12 cellular contexts compared by ENCODE assay signal in the genomic region with DNA sequence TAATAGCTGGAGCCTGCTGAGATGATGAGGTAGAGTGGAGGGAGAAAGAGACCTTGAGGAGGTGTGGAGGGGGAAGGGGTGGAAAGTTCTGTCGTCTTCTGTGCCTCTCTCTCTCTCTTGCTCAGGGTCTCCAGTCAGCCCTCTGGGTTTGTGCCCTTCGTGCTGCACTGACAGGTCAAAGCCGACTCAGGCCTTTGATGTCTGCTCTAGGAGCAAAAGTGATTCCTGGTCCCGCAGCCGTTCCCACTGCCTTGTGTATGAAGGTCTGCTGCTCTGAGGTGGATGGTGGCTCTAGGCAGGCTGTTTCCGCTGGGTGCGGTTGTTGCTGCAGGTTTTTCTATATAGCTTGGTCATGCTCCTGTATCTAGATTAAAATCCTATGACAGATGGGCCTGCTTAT.
"Had no signal": no experiment of that assay in that cellular context is flagged by ENCODE, and none has a peak within 500 bp of the region (broad histone marks: within the 10 kb centered on the region; RNA-seq: fewer than 3 reads in every experiment).

No MANE protein-coding gene starts in this region.

- H3K36me3 Mint-ChIP-seq: T-cell had no signal

- H3K27me3 Mint-ChIP-seq: activated CD4-positive, alpha-beta T cell treated with anti-CD3 and anti-CD28 coated beads, Interleukin-2, amount 10 ng/mL, durations not matched to agents 24 days and 14 days; activated CD8-positive, alpha-beta T cell treated with anti-CD3 and anti-CD28 coated beads for 36 hours; activated T-cell treated with anti-CD3 and anti-CD28 coated beads, Interleukin-2, amount 50 U/mL, for 24 hours; T-cell had no signal

- DNase-seq: activated CD4-positive, alpha-beta T cell treated with anti-CD3 and anti-CD28 coated beads, Interleukin-2, amount 10 ng/mL, durations not matched to agents 24 days and 14 days; activated CD8-positive, alpha-beta T cell treated with anti-CD3 and anti-CD28 coated beads for 36 hours; activated naive CD4-positive, alpha-beta T cell treated with anti-CD3 and anti-CD28 coated beads for 36 hours; activated T-cell treated with anti-CD3 and anti-CD28 coated beads, Interleukin-2, amount 50 U/mL, for 24 hours; effector CD4-positive, alpha-beta T cell; esophagus squamous epithelium; left cardiac atrium; stimulated activated CD4-positive, alpha-beta T cell treated with anti-CD3 and anti-CD28 coated beads, Interleukin-2, amount 100 ng/mL, for 24 hours; stimulated activated naive CD4-positive, alpha-beta T cell treated with Interleukin-2 at 50 U/mL for 16 hours; T-cell; thyroid gland had no signal

- H3K4me3 Mint-ChIP-seq: activated CD4-positive, alpha-beta T cell treated with anti-CD3 and anti-CD28 coated beads, Interleukin-2, amount 10 ng/mL, durations not matched to agents 24 days and 14 days; activated CD8-positive, alpha-beta T cell treated with anti-CD3 and anti-CD28 coated beads for 36 hours; activated naive CD4-positive, alpha-beta T cell treated with anti-CD3 and anti-CD28 coated beads for 36 hours; activated T-cell treated with anti-CD3 and anti-CD28 coated beads, Interleukin-2, amount 50 U/mL, for 24 hours had no signal

- H3K27ac Mint-ChIP-seq: activated CD4-positive, alpha-beta T cell treated with anti-CD3 and anti-CD28 coated beads, Interleukin-2, amount 10 ng/mL, durations not matched to agents 24 days and 14 days; activated CD8-positive, alpha-beta T cell treated with anti-CD3 and anti-CD28 coated beads for 36 hours; activated naive CD4-positive, alpha-beta T cell treated with anti-CD3 and anti-CD28 coated beads for 36 hours; activated T-cell treated with anti-CD3 and anti-CD28 coated beads, Interleukin-2, amount 50 U/mL, for 24 hours; T-cell had no signal

- ATAC-seq: activated CD8-positive, alpha-beta T cell treated with anti-CD3 and anti-CD28 coated beads for 36 hours; SK-N-SH treated with all-trans-retinoic acid at 6 μM for 48 hours; T-cell had no signal

- H3K9me3 Mint-ChIP-seq: activated CD4-positive, alpha-beta T cell treated with anti-CD3 and anti-CD28 coated beads, Interleukin-2, amount 10 ng/mL, durations not matched to agents 24 days and 14 days; activated CD8-positive, alpha-beta T cell treated with anti-CD3 and anti-CD28 coated beads for 36 hours; activated naive CD4-positive, alpha-beta T cell treated with anti-CD3 and anti-CD28 coated beads for 36 hours; activated T-cell treated with anti-CD3 and anti-CD28 coated beads, Interleukin-2, amount 50 U/mL, for 24 hours; T-cell had no signal
